7 cellular contexts compared by ENCODE assay signal in genomic region chr19:36030264-36031148, GRCh38. TPM values are rescaled to one million over a fixed set of nuclear protein-coding genes. Genes with fewer than 3 reads are reported as not detected.
DNase-seq lines count a peak whose midpoint lies in the region; ATAC-seq and TF ChIP-seq lines count a peak whose summit lies in the region.
"Had no signal": no experiment of that assay in that cellular context is flagged by ENCODE, and none has a peak within 500 bp of the region (broad histone marks: within the 10 kb centered on the region; RNA-seq: fewer than 3 reads in every experiment).

No MANE protein-coding gene starts in this region.

- no peak overlapping the region for H3K27ac ChIP-seq in transverse colon

- no peak for TF ChIP-seq POLR2A in transverse colon (IDR thresholded peaks at IDR 0.05)

- no peaks in the 10 kb centered on the region for H3K27me3 ChIP-seq in transverse colon

- intact Hi-C loops in transverse colon (cut with DNase I; ENCODE audit: low total_unique reads) = no loop called here

- no peak for TF ChIP-seq CTCF in transverse colon (IDR thresholded peaks at IDR 0.05)

- H3K9me3 ChIP-seq in transverse colon = no peaks in the 10 kb centered on the region

- H3K4me3 ChIP-seq in transverse colon = no peak overlapping the region

- in situ Hi-C loops in transverse colon (cut with MboI; ENCODE audit: low pct_ligation_motif_present in 1 of 4, low pct_unique_long_range_greater_than_20kb in 1 of 4, low sequenced_read_pairs in 3 of 4) = no loop called here

- peaks cover 0 to 12% (median 3%) of the 10 kb centered on the region in 4 donors for H3K4me1 ChIP-seq in transverse colon

- DNase-seq in EL (peak; percentile 52), RPMI7951 (ENCODE audit: low read depth) (peak; percentile 67), left lobe of liver (ENCODE audit: low spot score) (no peak), CD1c-positive myeloid dendritic cell (ENCODE audit: extremely low spot score) (no peak), transverse colon (no peak), middle frontal gyrus (ENCODE audit: extremely low spot score, low spot score) (no peak)
- DNase-seq: SHP77 treated with DMSO at 0.1 percent for 48 hours had no signal

- 86 to 91% methylated on average over 1 to 8 of the region's 8 CpGs for WGBS in transverse colon (ENCODE audit: low coverage in 1 of 2), 2 donors

- H3K36me3 ChIP-seq in transverse colon = no peaks in the 10 kb centered on the region

- ATAC-seq in left lobe of liver = peak; percentile 71

- TF ChIP-seq EP300 in transverse colon (IDR thresholded peaks at IDR 0.05; ENCODE audit: low read depth) = no peak

RNA-seq across cellular contexts. Expression of gene CLIP3, which starts 2.2 kb away (rescaled TPM):
- total RNA-seq in RPMI7951 (2014; rRNA removed; shearing (Covaris generic)) = 1.7 and 2.0 TPM in 2 replicates
- 1.3 TPM for total RNA-seq in left lobe of liver
- total RNA-seq in transverse colon = 10 to 100 TPM in 3 of 4 donors, 1 to 10 TPM in 1; 7.0 to 37.6 (median 23.5) TPM

RNA-seq across cellular contexts. Expression of gene ALKBH6, which starts 16.5 kb away (rescaled TPM):
- 34.1 and 39.8 TPM in 2 replicates for total RNA-seq in RPMI7951 (2014; rRNA removed; shearing (Covaris generic))
- 10.3 TPM for total RNA-seq in left lobe of liver
- 100 to 1,000 TPM in 2 of 4 donors, 10 to 100 TPM in 2; 27.6 to 151 (median 83.2) TPM for total RNA-seq in transverse colon

RNA-seq across cellular contexts. Expression of gene SYNE4, which starts 21.9 kb away (rescaled TPM):
- total RNA-seq in RPMI7951 (2014; rRNA removed; shearing (Covaris generic)) = not detected in 2 replicates
- total RNA-seq in left lobe of liver = 6.5 TPM
- total RNA-seq in transverse colon = 1 to 10 TPM in 3 of 4 donors, not detected in 1; 1.2 to 9.0 (median 2.9) TPM

RNA-seq across cellular contexts. Expression of gene THAP8, which starts 23.6 kb away (rescaled TPM):
- 5.4 and 5.9 TPM in 2 replicates for total RNA-seq in RPMI7951 (2014; rRNA removed; shearing (Covaris generic))
- 2.2 TPM for total RNA-seq in left lobe of liver
- total RNA-seq in transverse colon = 10 to 100 TPM in 2 of 4 donors, 1 to 10 TPM in 1, not detected in 1; 9.5 to 64.1 (median 11.2) TPM

RNA-seq across cellular contexts. Expression of gene WDR62, which starts 24.2 kb away (rescaled TPM):
- 16.1 and 17.0 TPM in 2 replicates for total RNA-seq in RPMI7951 (2014; rRNA removed; shearing (Covaris generic))
- total RNA-seq in left lobe of liver (0.48 TPM), transverse colon (10 to 100 TPM in 1 of 4 donors, 1 to 10 TPM in 1, under 1 TPM in 2; 0.37 to 20.7 (median 0.97) TPM)

Comparison
In these comparisons a context has a peak if more than half of its experiments do, and no peak if none do; other contexts are left out.
1. DNase-seq: peak in EL (single experiment) and RPMI7951 (single experiment); none in left lobe of liver (single experiment), CD1c-positive myeloid dendritic cell (single experiment), transverse colon (single experiment) and middle frontal gyrus (single experiment).